Comparison of ENCODE assay signal across 8 cellular contexts in genomic region chr14:99518441-99519346, GRCh38. TPM values are rescaled to one million over a fixed set of nuclear protein-coding genes. Genes with fewer than 3 reads are reported as not detected.
DNase-seq lines count a peak whose midpoint lies in the region; TF ChIP-seq lines count a peak whose summit lies in the region.

No MANE protein-coding gene starts in this region.

- H3K27ac ChIP-seq in VCaP (peak overlapping the region; percentile 16; the same call in 1 of the 2 replicates), brain microvascular endothelial cell (no peak overlapping the region)

- no peaks in the 10 kb centered on the region for H3K27me3 ChIP-seq in brain microvascular endothelial cell (replicated peaks)
- no peaks in the 10 kb centered on the region for H3K27me3 ChIP-seq in kidney epithelial cell (ENCODE audit: control insufficient read depth, insufficient read depth, low read length)

- H3K36me3 ChIP-seq in brain microvascular endothelial cell (replicated peaks): no peaks in the 10 kb centered on the region
- H3K36me3 ChIP-seq in kidney epithelial cell (ENCODE audit: control insufficient read depth, insufficient read depth, low read length): no peaks in the 10 kb centered on the region

- DNase-seq in GM10266 (ENCODE audit: extremely low spot score): peak; percentile 88
- no peak for DNase-seq in HFF-Myc (ENCODE audit: extremely low read depth, low read depth)
- peak; percentile 49 for DNase-seq in NCI-H1436 (lab: John Stamatoyannopoulos, UW)
- DNase-seq in brain microvascular endothelial cell: peak; percentile 40
- no peak for DNase-seq in kidney epithelial cell (ENCODE audit: low read depth)
- peak; percentile 88 to 89 for DNase-seq in stimulated activated CD4-positive, alpha-beta T cell treated with anti-CD3 and anti-CD28 coated beads, Interleukin-2, amount 100 ng/mL, for 48 hours
- no peak for DNase-seq in NCI-H446 treated with DMSO at 0.1 percent for 48 hours (lab: John Stamatoyannopoulos, UW)

- peak; percentile 96 for TF ChIP-seq CTCF in GM10266 (IDR thresholded peaks at IDR 0.05; ENCODE audit: control insufficient read depth, insufficient read depth, low read depth, missing control alignments)
- TF ChIP-seq CTCF in HFF-Myc (IDR thresholded peaks at IDR 0.05; ENCODE audit: low read depth, low read length, missing control alignments): peak; percentile 97
- peak; percentile 92 for TF ChIP-seq CTCF in VCaP (conservative IDR thresholded peaks at IDR 0.05)
- TF ChIP-seq CTCF in brain microvascular endothelial cell (IDR thresholded peaks at IDR 0.05; ENCODE audit: low read depth, low read length, missing control alignments): peak; percentile 95
- peak; percentile 98 for TF ChIP-seq CTCF in kidney epithelial cell (IDR thresholded peaks at IDR 0.05; ENCODE audit: insufficient read depth, low read length, poor library complexity, severe bottlenecking)

- H3K4me3 ChIP-seq in HFF-Myc (replicated peaks; ENCODE audit: low read depth, low read length) (no peak overlapping the region), brain microvascular endothelial cell (ENCODE audit: low read depth, low read length) (no peak overlapping the region), kidney epithelial cell (ENCODE audit: low read depth, low read length) (no peak overlapping the region)

- in situ Hi-C loops in brain microvascular endothelial cell (cut with HindIII; ENCODE audit: low pct_ligation_motif_present, low sequenced_read_pairs): no loop called here

RNA-seq across cellular contexts. Expression of gene CCNK, which starts 37.5 kb away (rescaled TPM):
- 17.5 and 21.9 TPM in 2 replicates for total RNA-seq in kidney epithelial cell

RNA-seq across cellular contexts. Expression of gene SETD3, which starts 38.0 kb away (rescaled TPM):
- total RNA-seq in kidney epithelial cell: 47.2 and 54.7 TPM in 2 replicates

Comparison
In these comparisons a context has a peak if more than half of its experiments do, and no peak if none do; other contexts are left out.
1. DNase-seq: peak in GM10266 (single experiment), NCI-H1436 (single experiment), brain microvascular endothelial cell (single experiment) and stimulated activated CD4-positive, alpha-beta T cell treated with anti-CD3 and anti-CD28 coated beads, Interleukin-2, amount 100 ng/mL, for 48 hours (2 of 2); none in HFF-Myc (single experiment), kidney epithelial cell (single experiment) and NCI-H446 treated with DMSO at 0.1 percent for 48 hours (single experiment).
2. Peak in every context shown above with its lines, with median percentiles within 50 percentile points of each other: CTCF ChIP-seq.